1 cellular context compared by ENCODE assay signal in genomic region chr2:9335322-9335754, GRCh38.
TF ChIP-seq lines count a peak whose summit lies in the region.

No MANE protein-coding gene starts in this region.

TF ChIP-seq in IMR-90, 13 proteins besides CTCF, POLR2A, EP300 and RAD21:
- no peak for TF ChIP-seq ELK1 (IDR thresholded peaks at IDR 0.05; ENCODE audit: borderline replicate concordance, low read depth, low read length)
- no peak for TF ChIP-seq BHLHE40 (IDR thresholded peaks at IDR 0.05; ENCODE audit: low read depth, low read length)
- no peak for TF ChIP-seq SMC3 (IDR thresholded peaks at IDR 0.05; ENCODE audit: low read depth, low read length)
- TF ChIP-seq RCOR1 (IDR thresholded peaks at IDR 0.05; ENCODE audit: insufficient replicate concordance, low read length) = no peak
- no peak for TF ChIP-seq FOS (IDR thresholded peaks at IDR 0.05; ENCODE audit: low read depth, low read length)
- no peak for TF ChIP-seq RFX5 (IDR thresholded peaks at IDR 0.05; ENCODE audit: low read depth, low read length)
